In the genomic region with DNA sequence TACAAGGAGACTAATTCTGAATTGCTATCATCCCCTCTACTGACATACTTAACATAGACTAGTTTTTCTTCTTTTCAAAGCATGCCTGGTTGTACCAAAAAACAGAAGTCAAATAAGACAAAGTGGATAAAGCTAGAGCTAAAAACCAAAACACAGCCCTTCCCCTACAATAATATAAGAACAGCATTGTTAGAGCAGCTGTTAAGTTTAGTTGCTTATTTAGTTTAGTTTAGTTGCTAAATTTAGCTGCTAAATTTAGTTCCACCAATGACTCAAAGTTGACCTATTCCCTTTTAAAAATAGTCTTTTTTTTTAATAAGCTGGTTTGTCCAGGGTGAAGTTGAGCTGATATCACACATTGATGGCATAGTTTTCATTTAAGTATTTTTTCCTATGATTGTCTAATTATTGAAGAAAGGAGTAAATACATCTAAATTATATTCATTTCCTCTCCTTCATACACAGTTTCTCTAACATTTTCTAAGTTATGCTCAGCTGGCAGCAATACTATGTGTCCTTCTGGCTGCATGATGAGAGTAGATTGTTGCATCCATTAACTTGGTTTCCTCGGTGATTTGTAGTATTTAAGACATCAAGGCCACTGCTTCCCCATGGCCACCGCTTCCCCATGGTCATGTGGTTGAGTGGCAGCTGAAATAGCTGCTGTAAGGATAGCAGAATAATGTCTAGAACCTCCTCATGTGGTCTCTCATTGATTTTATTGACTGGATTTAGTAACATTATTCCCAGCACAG, we compare ENCODE assay signal across 29 cellular contexts.
DNase-seq lines count a peak whose midpoint lies in the region; ATAC-seq and TF ChIP-seq lines count a peak whose summit lies in the region.
"Had no signal": no experiment of that assay in that cellular context is flagged by ENCODE, and none has a peak within 500 bp of the region (broad histone marks: within the 10 kb centered on the region; RNA-seq: fewer than 3 reads in every experiment).

No MANE protein-coding gene starts in this region.

- no peaks in the 10 kb centered on the region for H3K27me3 ChIP-seq in osteoblast (ENCODE audit: insufficient read depth, low read length)
- H3K27me3 ChIP-seq: BE2C, Peyer's patch, sigmoid colon had no signal

- POLR2A ChIA-PET in activated CD4-positive, alpha-beta memory T cell treated with anti-CD3 and anti-CD28 coated beads for 36 hours (lab: Charles Lee): no interaction called here

- no peak overlapping the region for H3K4me3 Mint-ChIP-seq in HFFc6
- no peak overlapping the region for H3K4me3 Mint-ChIP-seq in activated CD4-positive, alpha-beta memory T cell treated with anti-CD3 and anti-CD28 coated beads for 36 hours
- H3K4me3 Mint-ChIP-seq: activated naive CD8-positive, alpha-beta T cell; CD8-positive, alpha-beta T cell; stimulated activated memory B cell treated with anti-CD40 and anti-IgM and Interleukin-4, amounts not matched to agents 10 μg/mL and 1 μg/mL and 100 μg/mL, for 72 hours had no signal

- H3K27ac ChIP-seq in osteoblast (ENCODE audit: low read depth, low read length): no peak overlapping the region
- H3K27ac ChIP-seq: Peyer's patch, sigmoid colon, WERI-Rb-1 had no signal

- H2AFZ ChIP-seq in osteoblast (ENCODE audit: low read length): peak overlapping the region; percentile 45

- H3K4me1 ChIP-seq in osteoblast (ENCODE audit: insufficient read depth, low read length): no peaks in the 10 kb centered on the region
- H3K4me1 ChIP-seq: BE2C, Peyer's patch had no signal

- no peak overlapping the region for H3K4me3 ChIP-seq in astrocyte of the spinal cord (ENCODE audit: low read depth, low read length)
- H3K4me3 ChIP-seq in osteoblast (ENCODE audit: insufficient read depth, low read length): no peak overlapping the region
- H3K4me3 ChIP-seq: Peyer's patch, sigmoid colon had no signal

- no peaks in the 10 kb centered on the region for H3K9me3 ChIP-seq in osteoblast (ENCODE audit: low read depth, low read length)
- H3K9me3 ChIP-seq: BE2C, Peyer's patch, sigmoid colon had no signal

- no peaks in the 10 kb centered on the region; the same call in 1 of the 2 replicates for H3K36me3 Mint-ChIP-seq in HFFc6 (ENCODE audit: low read depth)
- H3K36me3 Mint-ChIP-seq in activated CD4-positive, alpha-beta memory T cell treated with anti-CD3 and anti-CD28 coated beads for 36 hours: no peaks in the 10 kb centered on the region
- H3K36me3 Mint-ChIP-seq: activated naive CD8-positive, alpha-beta T cell; CD8-positive, alpha-beta T cell; stimulated activated memory B cell treated with anti-CD40 and anti-IgM and Interleukin-4, amounts not matched to agents 10 μg/mL and 1 μg/mL and 100 μg/mL, for 72 hours had no signal

- no peaks in the 10 kb centered on the region for H3K36me3 ChIP-seq in osteoblast (ENCODE audit: insufficient read depth, low read length)
- H3K36me3 ChIP-seq: BE2C, Peyer's patch, sigmoid colon, WERI-Rb-1 had no signal

- CTCF ChIA-PET in activated CD4-positive, alpha-beta memory T cell treated with anti-CD3 and anti-CD28 coated beads for 36 hours (lab: Charles Lee): no interaction called here

- no peaks in the 10 kb centered on the region for H3K79me2 ChIP-seq in osteoblast (ENCODE audit: insufficient read depth, low read length)

- no peak for TF ChIP-seq CTCF in HFFc6 (IDR thresholded peaks at IDR 0.05)
- TF ChIP-seq CTCF in astrocyte of the spinal cord (IDR thresholded peaks at IDR 0.05; ENCODE audit: low read depth, low read length): no peak
- TF ChIP-seq CTCF in osteoblast (IDR thresholded peaks at IDR 0.05; ENCODE audit: extremely low read depth, low read depth, low read length): no peak

- ATAC-seq in HG03097 (IDR thresholded peaks at IDR 0.05; ENCODE audit: low FRiP score, unreplicated experiment) (no peak), HG03457 (IDR thresholded peaks at IDR 0.05; ENCODE audit: unreplicated experiment) (no peak), HG02938 (IDR thresholded peaks at IDR 0.05; ENCODE audit: unreplicated experiment) (no peak)
- ATAC-seq: CD8-positive, alpha-beta T cell; esophagus mucosa; stimulated activated memory B cell treated with anti-CD40 and anti-IgM and Interleukin-4, amounts not matched to agents 10 μg/mL and 1 μg/mL and 100 μg/mL, for 72 hours had no signal

- intact Hi-C loops in activated CD4-positive, alpha-beta memory T cell treated with anti-CD3 and anti-CD28 coated beads for 36 hours (cut with micrococcal nuclease): no loop called here

- in situ Hi-C loops in astrocyte of the spinal cord (cut with HindIII; ENCODE audit: low sequenced_read_pairs): no loop called here

- DNase-seq in HFFc6 (peak; percentile 8), astrocyte of the spinal cord (ENCODE audit: low read depth, low spot score) (peak; percentile 33), foreskin melanocyte (peak; percentile 89), osteoblast (ENCODE audit: insufficient read length, low spot score, missing footprints) (no peak)
- no peak for DNase-seq in activated CD4-positive, alpha-beta memory T cell treated with anti-CD3 and anti-CD28 coated beads for 36 hours
- DNase-seq: activated CD4-positive, alpha-beta T cell treated with anti-CD3 and anti-CD28 coated beads for 4 hours; aorta; BE2C; CD8-positive, alpha-beta T cell; central memory CD4-positive, alpha-beta T cell; dermis blood vessel endothelial cell; hypothalamus; mammary epithelial cell; NCI-H1436; NCI-H2081 treated with DMSO at 0.1 percent for 48 hours; NCI-H226; NCI-H526 treated with DMSO at 0.1 percent for 48 hours; Peyer's patch; sigmoid colon; T1000; trophoblast cell; WERI-Rb-1 had no signal

- H3K4me1 Mint-ChIP-seq in HFFc6 (ENCODE audit: low read depth): peaks cover 19% of the 10 kb centered on the region
- no peaks in the 10 kb centered on the region for H3K4me1 Mint-ChIP-seq in activated CD4-positive, alpha-beta memory T cell treated with anti-CD3 and anti-CD28 coated beads for 36 hours (ENCODE audit: low read depth)
- H3K4me1 Mint-ChIP-seq: stimulated activated memory B cell treated with anti-CD40 and anti-IgM and Interleukin-4, amounts not matched to agents 10 μg/mL and 1 μg/mL and 100 μg/mL, for 72 hours had no signal

- no peak overlapping the region for H3K4me2 ChIP-seq in osteoblast (ENCODE audit: insufficient read depth, low read length)

- H3K27me3 Mint-ChIP-seq in HFFc6 (ENCODE audit: insufficient read depth): no peaks in the 10 kb centered on the region
- H3K27me3 Mint-ChIP-seq in activated CD4-positive, alpha-beta memory T cell treated with anti-CD3 and anti-CD28 coated beads for 36 hours: peaks cover 2% of the 10 kb centered on the region
- H3K27me3 Mint-ChIP-seq: stimulated activated memory B cell treated with anti-CD40 and anti-IgM and Interleukin-4, amounts not matched to agents 10 μg/mL and 1 μg/mL and 100 μg/mL, for 72 hours had no signal

- no peaks in the 10 kb centered on the region for H3K9me3 Mint-ChIP-seq in HFFc6
- no peaks in the 10 kb centered on the region for H3K9me3 Mint-ChIP-seq in activated CD4-positive, alpha-beta memory T cell treated with anti-CD3 and anti-CD28 coated beads for 36 hours
- H3K9me3 Mint-ChIP-seq: activated T-helper 2 cell treated with anti-CD3 and anti-CD28 coated beads, Interferon-gamma antibody, Interleukin-2, Interleukin-4, amounts not matched to agents 10 μg/mL and 5 μg/mL and 100 μg/mL, durations not matched to agents 14 hours and 24 hours and 36 hours; CD8-positive, alpha-beta T cell; stimulated activated memory B cell treated with anti-CD40 and anti-IgM and Interleukin-4, amounts not matched to agents 10 μg/mL and 1 μg/mL and 100 μg/mL, for 72 hours had no signal

- H4K20me1 ChIP-seq in osteoblast (ENCODE audit: insufficient read depth, low read length): no peaks in the 10 kb centered on the region

- H3K27ac Mint-ChIP-seq in HFFc6: peak overlapping the region; percentile 27
- H3K27ac Mint-ChIP-seq in activated CD4-positive, alpha-beta memory T cell treated with anti-CD3 and anti-CD28 coated beads for 36 hours: no peak overlapping the region
- H3K27ac Mint-ChIP-seq: activated naive CD8-positive, alpha-beta T cell; activated T-helper 2 cell treated with anti-CD3 and anti-CD28 coated beads, Interferon-gamma antibody, Interleukin-2, Interleukin-4, amounts not matched to agents 10 μg/mL and 5 μg/mL and 100 μg/mL, durations not matched to agents 14 hours and 24 hours and 36 hours; CD8-positive, alpha-beta T cell; stimulated activated memory B cell treated with anti-CD40 and anti-IgM and Interleukin-4, amounts not matched to agents 10 μg/mL and 1 μg/mL and 100 μg/mL, for 72 hours had no signal

Comparison
In these comparisons a context has a peak if more than half of its experiments do, and no peak if none do; other contexts are left out.
1. DNase-seq: peak in HFFc6 (single experiment), astrocyte of the spinal cord (single experiment) and foreskin melanocyte (single experiment); none in osteoblast (single experiment) and activated CD4-positive, alpha-beta memory T cell treated with anti-CD3 and anti-CD28 coated beads for 36 hours (single experiment).